ENCODE assay signal across 9 cellular contexts in the genomic region with DNA sequence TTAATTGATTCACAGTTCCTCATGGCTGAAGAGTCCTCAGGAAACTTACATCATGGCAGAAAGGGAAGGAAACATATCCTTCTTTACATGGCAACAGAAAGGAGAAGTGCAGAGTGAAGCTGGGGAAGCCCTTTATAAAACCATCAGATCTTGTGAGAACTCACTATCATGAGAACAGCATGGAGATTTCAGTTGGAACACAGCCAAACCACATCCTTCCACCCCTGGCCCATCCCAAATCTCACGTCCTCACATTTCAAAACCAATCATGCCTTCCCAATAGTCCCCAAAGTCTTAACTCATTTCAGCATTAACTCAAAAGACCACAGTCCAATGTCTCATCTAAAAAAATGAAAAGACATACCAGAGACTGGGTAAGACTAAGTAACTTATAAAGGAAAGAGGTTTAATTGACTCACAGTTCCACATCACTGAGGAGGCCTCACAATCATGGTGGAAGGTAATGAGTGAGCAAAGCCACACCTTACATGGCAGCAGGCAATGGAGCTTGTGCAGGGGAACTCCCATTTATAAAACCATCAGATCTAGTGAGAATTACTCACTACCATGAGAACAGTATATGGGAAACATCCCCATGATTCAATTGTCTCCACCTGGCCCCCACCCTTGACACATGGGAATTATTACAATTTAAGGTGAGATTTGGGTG.
DNase-seq lines count a peak whose midpoint lies in the region; ATAC-seq lines count a peak whose summit lies in the region.
"Had no signal": no experiment of that assay in that cellular context is flagged by ENCODE, and none has a peak within 500 bp of the region (broad histone marks: within the 10 kb centered on the region; RNA-seq: fewer than 3 reads in every experiment).

No MANE protein-coding gene starts in this region.

- peaks cover 17% of the 10 kb centered on the region for H3K4me1 Mint-ChIP-seq in T-helper 2 cell treated with Interferon-gamma antibody and Interleukin-4, amounts not matched to agents 5 μg/mL and 100 μg/mL, for 36 hours (ENCODE audit: low read depth)

- H3K27ac Mint-ChIP-seq in T-helper 2 cell treated with Interferon-gamma antibody and Interleukin-4, amounts not matched to agents 5 μg/mL and 100 μg/mL, for 36 hours, result peak overlapping the region; percentile 72

- H3K9me3 Mint-ChIP-seq in T-helper 2 cell treated with Interferon-gamma antibody and Interleukin-4, amounts not matched to agents 5 μg/mL and 100 μg/mL, for 36 hours, result peaks cover 25% of the 10 kb centered on the region

- H3K27me3 Mint-ChIP-seq in T-helper 2 cell treated with Interferon-gamma antibody and Interleukin-4, amounts not matched to agents 5 μg/mL and 100 μg/mL, for 36 hours (ENCODE audit: low read depth), result no peaks in the 10 kb centered on the region

- peak; percentile 77 for DNase-seq in T-helper 2 cell treated with Interferon-gamma antibody and Interleukin-4, amounts not matched to agents 5 μg/mL and 100 μg/mL, for 36 hours (ENCODE audit: low spot score)
- peak; percentile 41 to 62 for DNase-seq in stimulated activated CD4-positive, alpha-beta T cell treated with anti-CD3 and anti-CD28 coated beads, Interleukin-12 subunit alpha, Interleukin-12 subunit beta, amount 100 ng/mL, for 24 hours (ENCODE audit: low read depth in 2 of 2)
- DNase-seq in NCI-H2227 (lab: John Stamatoyannopoulos, UW; ENCODE audit: unreplicated experiment) (no peak), NCI-H69 (lab: John Stamatoyannopoulos, UW) (no peak), epidermal melanocyte (ENCODE audit: insufficient read length, low spot score) (no peak), GM19240 (ENCODE audit: insufficient read length, low spot score) (no peak)

- ATAC-seq in GM18520 (IDR thresholded peaks at IDR 0.05; ENCODE audit: unreplicated experiment) (peak; percentile 62), HG02852 (IDR thresholded peaks at IDR 0.05; ENCODE audit: unreplicated experiment) (peak; percentile 56)
- ATAC-seq: HCT116 had no signal

- no peak overlapping the region for H3K4me3 Mint-ChIP-seq in T-helper 2 cell treated with Interferon-gamma antibody and Interleukin-4, amounts not matched to agents 5 μg/mL and 100 μg/mL, for 36 hours

- H3K36me3 Mint-ChIP-seq in T-helper 2 cell treated with Interferon-gamma antibody and Interleukin-4, amounts not matched to agents 5 μg/mL and 100 μg/mL, for 36 hours (ENCODE audit: low read depth), result peaks cover 10% of the 10 kb centered on the region

Comparison
In these comparisons a context has a peak if more than half of its experiments do, and no peak if none do; other contexts are left out.
1. DNase-seq: peak in T-helper 2 cell treated with Interferon-gamma antibody and Interleukin-4, amounts not matched to agents 5 μg/mL and 100 μg/mL, for 36 hours (single experiment) and stimulated activated CD4-positive, alpha-beta T cell treated with anti-CD3 and anti-CD28 coated beads, Interleukin-12 subunit alpha, Interleukin-12 subunit beta, amount 100 ng/mL, for 24 hours (2 of 2); none in NCI-H2227 (single experiment), NCI-H69 (single experiment), epidermal melanocyte (single experiment) and GM19240 (single experiment).